In genomic region chr4:79472693-79473552, GRCh38 we compare ENCODE assay signal across 14 cellular contexts.
DNase-seq lines count a peak whose midpoint lies in the region; ATAC-seq and TF ChIP-seq lines count a peak whose summit lies in the region.
"Had no signal": no experiment of that assay in that cellular context is flagged by ENCODE, and none has a peak within 500 bp of the region (broad histone marks: within the 10 kb centered on the region; RNA-seq: fewer than 3 reads in every experiment).

No MANE protein-coding gene starts in this region.

- CTCF ChIA-PET in HEK293 (lab: Yijun Ruan, JAX): no interaction called here

- H3K9me3 ChIP-seq in HEK293 (ENCODE audit: control insufficient read depth, insufficient read depth, low read depth, low read length) (no peaks in the 10 kb centered on the region), SK-N-MC (ENCODE audit: low read depth, low read length) (no peaks in the 10 kb centered on the region), neural progenitor cell (ENCODE audit: low read depth) (no peaks in the 10 kb centered on the region)

- no peak overlapping the region for H3K4me3 Mint-ChIP-seq in neural progenitor cell
- H3K4me3 Mint-ChIP-seq in activated CD4-positive, alpha-beta T cell treated with anti-CD3 and anti-CD28 coated beads, Interleukin-2, amount 10 ng/mL, durations not matched to agents 24 days and 14 days: no peak overlapping the region

- H3K27ac Mint-ChIP-seq in neural progenitor cell: no peak overlapping the region
- H3K27ac Mint-ChIP-seq in activated CD4-positive, alpha-beta T cell treated with anti-CD3 and anti-CD28 coated beads, Interleukin-2, amount 10 ng/mL, durations not matched to agents 24 days and 14 days: no peak overlapping the region

- H3K79me2 ChIP-seq in neural progenitor cell (ENCODE audit: low read depth): no peaks in the 10 kb centered on the region

- H3K4me3 ChIP-seq in HEK293 (ENCODE audit: low read depth, low read length) (no peak overlapping the region), SK-N-MC (peak overlapping the region; percentile 36), neural progenitor cell (no peak overlapping the region)

- H3K27me3 Mint-ChIP-seq in neural progenitor cell (ENCODE audit: insufficient read depth, low read depth): no peaks in the 10 kb centered on the region
- no peaks in the 10 kb centered on the region for H3K27me3 Mint-ChIP-seq in activated CD4-positive, alpha-beta T cell treated with anti-CD3 and anti-CD28 coated beads, Interleukin-2, amount 10 ng/mL, durations not matched to agents 24 days and 14 days

- H3K4me1 ChIP-seq in HEK293 (ENCODE audit: control insufficient read depth, insufficient read depth, low read length) (no peaks in the 10 kb centered on the region), neural progenitor cell (peaks cover 5% of the 10 kb centered on the region)

- H3F3A ChIP-seq in neural progenitor cell (ENCODE audit: low read depth): no peaks in the 10 kb centered on the region

- ATAC-seq in HG03439 (IDR thresholded peaks at IDR 0.05; ENCODE audit: unreplicated experiment): no peak
- ATAC-seq: Panc1, SK-N-SH treated with all-trans-retinoic acid at 6 μM for 48 hours had no signal

- H3K9me3 Mint-ChIP-seq in neural progenitor cell: no peaks in the 10 kb centered on the region
- no peaks in the 10 kb centered on the region for H3K9me3 Mint-ChIP-seq in activated CD4-positive, alpha-beta T cell treated with anti-CD3 and anti-CD28 coated beads, Interleukin-2, amount 10 ng/mL, durations not matched to agents 24 days and 14 days

- H3K27me3 ChIP-seq in neural progenitor cell: no peaks in the 10 kb centered on the region

- H4K20me1 ChIP-seq in neural progenitor cell (ENCODE audit: low read depth): no peaks in the 10 kb centered on the region

- H2AFZ ChIP-seq in neural progenitor cell (replicated peaks): peak overlapping the region; percentile 78

- intact Hi-C loops in activated CD4-positive, alpha-beta T cell treated with anti-CD3 and anti-CD28 coated beads, Interleukin-2, amount 10 ng/mL, durations not matched to agents 24 days and 14 days (cut with micrococcal nuclease): no loop called here

- H3K36me3 Mint-ChIP-seq in neural progenitor cell: no peaks in the 10 kb centered on the region
- H3K36me3 Mint-ChIP-seq in activated CD4-positive, alpha-beta T cell treated with anti-CD3 and anti-CD28 coated beads, Interleukin-2, amount 10 ng/mL, durations not matched to agents 24 days and 14 days (ENCODE audit: low read depth): no peaks in the 10 kb centered on the region

- H3K4me1 Mint-ChIP-seq in neural progenitor cell: no peaks in the 10 kb centered on the region
- no peaks in the 10 kb centered on the region for H3K4me1 Mint-ChIP-seq in activated CD4-positive, alpha-beta T cell treated with anti-CD3 and anti-CD28 coated beads, Interleukin-2, amount 10 ng/mL, durations not matched to agents 24 days and 14 days

- TF ChIP-seq CTCF in HEK293 (tag by site-specific recombination; IDR thresholded peaks at IDR 0.05): no peak
- TF ChIP-seq CTCF in neural progenitor cell (IDR thresholded peaks at IDR 0.05): no peak

- H3K9ac ChIP-seq in SK-N-MC (ENCODE audit: insufficient read length) (no peak overlapping the region), neural progenitor cell (no peak overlapping the region)

- H3K36me3 ChIP-seq in HEK293 (ENCODE audit: control insufficient read depth in 2 of 2, insufficient read depth in 1 of 2, low read length in 2 of 2) (no peaks in the 10 kb centered on the region), SK-N-MC (ENCODE audit: insufficient read depth, low read length) (no peaks in the 10 kb centered on the region), neural progenitor cell (no peaks in the 10 kb centered on the region)

- POLR2A ChIA-PET in HEK293 (lab: Yijun Ruan, JAX): no interaction called here

- H3K27ac ChIP-seq in HEK293 (ENCODE audit: extremely low read depth, low read depth, low read length) (no peak overlapping the region), SK-N-MC (peak overlapping the region; percentile 66; the same call in 1 of the 2 replicates), neural progenitor cell (no peak overlapping the region)
- H3K27ac ChIP-seq: C4-2B had no signal

- peak; percentile 84 for DNase-seq in NCI-H1105 treated with DMSO at 0.1 percent for 48 hours (lab: John Stamatoyannopoulos, UW)
- no peak for DNase-seq in SK-N-MC (ENCODE audit: low read depth, low spot score)
- DNase-seq in neural progenitor cell (ENCODE audit: low spot score): no peak
- no peak for DNase-seq in activated CD4-positive, alpha-beta T cell treated with anti-CD3 and anti-CD28 coated beads, Interleukin-2, amount 10 ng/mL, durations not matched to agents 24 days and 14 days
- DNase-seq in HT-29 (ENCODE audit: low spot score): no peak
- DNase-seq: H7, NCI-H187, NCI-H2171 treated with DMSO at 0.1 percent for 48 hours, NCI-H446 treated with DMSO at 0.1 percent for 48 hours had no signal

- no peak overlapping the region for H3K4me2 ChIP-seq in neural progenitor cell

TF ChIP-seq in HEK293, 187 proteins besides CTCF, POLR2A, EP300 and RAD21 (continues in another document):
- TF ChIP-seq ZBTB21 (tag by site-specific recombination; IDR thresholded peaks at IDR 0.05) (peak; percentile 34; the same call in 1 of the 2 replicates), ZNF843 (tag by site-specific recombination; IDR thresholded peaks at IDR 0.05) (0 out of 2 replicates have a peak, but pooled peaks have one; percentile 33), ZNF639 (tag by site-specific recombination; IDR thresholded peaks at IDR 0.05) (no peak), FEZF1 (tag by site-specific recombination; IDR thresholded peaks at IDR 0.05) (peak; percentile 50; the same call in 1 of the 2 replicates), ZXDB (tag by site-specific recombination; IDR thresholded peaks at IDR 0.05) (no peak), PRDM4 (tag by site-specific recombination; IDR thresholded peaks at IDR 0.05) (no peak), KLF17 (tag by site-specific recombination; IDR thresholded peaks at IDR 0.05) (no peak), WT1 (tag by site-specific recombination; IDR thresholded peaks at IDR 0.05) (0 out of 2 replicates have a peak, but pooled peaks have one; percentile 13)
- TF ChIP-seq, protein P1, sequence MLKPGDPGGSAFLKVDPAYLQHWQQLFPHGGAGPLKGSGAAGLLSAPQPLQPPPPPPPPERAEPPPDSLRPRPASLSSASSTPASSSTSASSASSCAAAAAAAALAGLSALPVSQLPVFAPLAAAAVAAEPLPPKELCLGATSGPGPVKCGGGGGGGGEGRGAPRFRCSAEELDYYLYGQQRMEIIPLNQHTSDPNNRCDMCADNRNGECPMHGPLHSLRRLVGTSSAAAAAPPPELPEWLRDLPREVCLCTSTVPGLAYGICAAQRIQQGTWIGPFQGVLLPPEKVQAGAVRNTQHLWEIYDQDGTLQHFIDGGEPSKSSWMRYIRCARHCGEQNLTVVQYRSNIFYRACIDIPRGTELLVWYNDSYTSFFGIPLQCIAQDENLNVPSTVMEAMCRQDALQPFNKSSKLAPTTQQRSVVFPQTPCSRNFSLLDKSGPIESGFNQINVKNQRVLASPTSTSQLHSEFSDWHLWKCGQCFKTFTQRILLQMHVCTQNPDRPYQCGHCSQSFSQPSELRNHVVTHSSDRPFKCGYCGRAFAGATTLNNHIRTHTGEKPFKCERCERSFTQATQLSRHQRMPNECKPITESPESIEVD (tag by site-specific recombination; IDR thresholded peaks at IDR 0.05): peak; percentile 58
